In the genomic region with DNA sequence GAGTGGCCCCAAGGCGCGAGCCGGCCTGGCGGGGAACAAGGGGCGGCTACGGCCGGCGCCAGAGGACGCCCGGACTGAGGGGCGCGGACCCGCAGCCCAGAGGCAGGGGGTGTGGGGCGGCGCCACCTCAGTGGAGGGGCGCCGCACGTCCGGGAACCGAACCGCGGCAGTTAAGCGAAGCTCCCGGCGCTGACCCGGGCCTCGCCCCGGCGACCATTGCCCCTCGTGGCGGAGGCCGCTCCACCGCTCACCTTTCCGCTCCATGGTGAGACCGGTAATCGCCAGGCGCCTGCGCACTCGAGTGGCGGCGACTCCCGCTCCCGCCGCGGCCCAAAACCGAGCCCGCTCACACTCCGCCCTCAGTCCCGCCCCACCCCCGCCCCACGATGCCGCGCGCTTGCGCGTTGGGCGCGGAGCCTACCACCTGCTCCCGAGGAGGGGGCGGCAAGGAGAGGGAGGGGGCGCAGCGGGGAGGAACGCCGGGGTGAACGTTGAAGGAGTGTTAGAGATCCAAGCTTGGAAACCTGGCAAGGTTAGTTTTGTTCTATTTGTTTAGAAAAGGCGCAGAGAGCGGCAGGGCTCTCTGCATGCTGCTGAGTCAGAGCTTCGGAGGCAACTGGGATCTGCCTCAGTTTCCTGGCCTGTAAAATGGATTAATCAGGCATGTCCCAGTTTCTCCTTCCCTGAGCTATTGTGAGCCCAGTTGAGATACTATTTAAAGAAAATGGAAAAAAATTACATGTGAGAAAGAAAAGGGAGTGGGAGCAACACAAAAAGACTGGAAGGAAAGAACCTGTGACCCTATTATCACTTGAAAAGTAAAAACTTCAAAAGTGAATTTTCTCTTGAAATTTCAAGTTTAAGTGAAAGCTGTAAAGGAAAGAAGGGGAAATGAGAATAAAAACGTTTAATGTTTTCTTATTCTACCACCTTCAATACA, we compare ENCODE assay signal across 8 cellular contexts. TPM values are rescaled to one million over a fixed set of nuclear protein-coding genes. Genes with fewer than 3 reads are reported as not detected.
DNase-seq lines count a peak whose midpoint lies in the region; ATAC-seq lines count a peak whose summit lies in the region.

A gene (minus strand): TSS at position 306 of the 940 bp plus-strand sequence. CDS start 42 bp downstream, at position 264.

- no peak within 1 kb of the TSS for H4K8ac ChIP-seq in mesendoderm (ENCODE audit: low read depth, low read length)

- no peak within 1 kb of the TSS for H2BK120ac ChIP-seq in mesendoderm (ENCODE audit: low read depth, low read length)

- H3K4ac ChIP-seq in mesendoderm (ENCODE audit: low read depth, low read length) = peak within 1 kb of the TSS; percentile 84

- peak; percentile 79 for ATAC-seq in GM19468 (IDR thresholded peaks at IDR 0.05; ENCODE audit: extremely low read depth, unreplicated experiment)

- H3K18ac ChIP-seq in mesendoderm (ENCODE audit: low read length) = peak within 1 kb of the TSS; percentile 85

- peaks cover 34% of the 10 kb centered on the region for H3K79me2 ChIP-seq in mesendoderm (ENCODE audit: control insufficient read depth, insufficient read depth, low read length)

- H3K4me1 ChIP-seq in endocrine pancreas (ENCODE audit: control insufficient read depth, insufficient read depth, low read length) = peaks cover 9% of the 10 kb centered on the region
- H3K4me1 ChIP-seq in mesendoderm (ENCODE audit: control insufficient read depth, low read depth, low read length) = no peaks in the 10 kb centered on the region

- H3K27ac ChIP-seq in mesendoderm (ENCODE audit: low read depth, low read length) = peak within 1 kb of the TSS; percentile 48

- peak within 1 kb of the TSS; percentile 85 for H3K4me2 ChIP-seq in mesendoderm (ENCODE audit: low read length)

- no peaks in the 10 kb centered on the region for H3K36me3 ChIP-seq in endocrine pancreas (ENCODE audit: control insufficient read depth, insufficient read depth, low read length)
- H3K36me3 ChIP-seq in mesendoderm (ENCODE audit: control insufficient read depth, insufficient read depth, low read length) = no peaks in the 10 kb centered on the region

- peak within 1 kb of the TSS; percentile 81 for H3K9ac ChIP-seq in endocrine pancreas (ENCODE audit: control insufficient read depth, insufficient read depth, low read length)
- H3K9ac ChIP-seq in mesendoderm (ENCODE audit: low read length) = peak within 1 kb of the TSS; percentile 96

- peaks cover 11% of the 10 kb centered on the region for H3K79me1 ChIP-seq in mesendoderm (ENCODE audit: low read length)

- peak within 1 kb of the TSS; percentile 88 for H3K56ac ChIP-seq in mesendoderm (ENCODE audit: low read length)

- peak within 1 kb of the TSS; percentile 59 for H3K23ac ChIP-seq in mesendoderm (ENCODE audit: low read length)

- no peaks in the 10 kb centered on the region for H3K9me3 ChIP-seq in endocrine pancreas (ENCODE audit: control insufficient read depth, low read length)

- H3K27me3 ChIP-seq in endocrine pancreas (ENCODE audit: control insufficient read depth, insufficient read depth, low read length) (no peaks in the 10 kb centered on the region), mesendoderm (ENCODE audit: insufficient read depth, low read length, poor library complexity) (no peaks in the 10 kb centered on the region)

- DNase-seq in COLO668 (lab: John Stamatoyannopoulos, UW; ENCODE audit: unreplicated experiment) (peak; percentile 91), HT-29 (ENCODE audit: low spot score) (peak; percentile 93), NOMO-1 (lab: John Stamatoyannopoulos, UW; ENCODE audit: unreplicated experiment in 2 of 2) (peak; percentile 58 to 82), mesendoderm (peak; percentile 93)
- peak; percentile 74 to 82 (median 74) for DNase-seq in activated CD8-positive, alpha-beta memory T cell treated with anti-CD3 and anti-CD28 coated beads for 48 hours (ENCODE audit: low read depth in 2 of 3, low spot score in 2 of 3)
- peak; percentile 77 for DNase-seq in stimulated activated CD8-positive, alpha-beta memory T cell treated with anti-CD3 and anti-CD28 coated beads, Interleukin-12 subunit alpha, Interleukin-12 subunit beta, amount 100 ng/mL, for 4 hours (ENCODE audit: low read depth)

- H4K5ac ChIP-seq in mesendoderm (ENCODE audit: low read length) = no peak within 1 kb of the TSS

- H2AK5ac ChIP-seq in mesendoderm (ENCODE audit: low read length) = no peak within 1 kb of the TSS

- no CpG with 5 or more reads among the region's 69 CpGs for WGBS in mesendoderm (ENCODE audit: extremely low coverage, insufficient coverage, low lambda C conversion rate)

- H3K4me3 ChIP-seq in endocrine pancreas (ENCODE audit: control insufficient read depth, insufficient read depth, low read length) (peak within 1 kb of the TSS; percentile 95), mesendoderm (ENCODE audit: low read length) (peak within 1 kb of the TSS; percentile 91)

- H2BK5ac ChIP-seq in mesendoderm (ENCODE audit: low read length) = peak within 1 kb of the TSS; percentile 13

- H2BK15ac ChIP-seq in mesendoderm (replicated peaks; ENCODE audit: low read depth) = no peak within 1 kb of the TSS

RNA-seq across cellular contexts. Expression of the gene that starts here (rescaled TPM):
- total RNA-seq in HT-29 (2014; rRNA removed; shearing (Covaris generic)) = 50.7 and 59.8 TPM in 2 replicates
- 76.2 TPM for polyA plus RNA-seq in mesendoderm (2013, experiment 1 of 2)
- 77.5 TPM for polyA plus RNA-seq in mesendoderm (2013, experiment 2 of 2)

Comparison
In these comparisons a context has a peak if more than half of its experiments do, and no peak if none do; other contexts are left out.
1. Peak in every context shown above with its lines: DNase-seq, ATAC-seq, H3K4me3 ChIP-seq and H3K27ac ChIP-seq.